Comparison of ENCODE assay signal across 10 cellular contexts in the genomic region with DNA sequence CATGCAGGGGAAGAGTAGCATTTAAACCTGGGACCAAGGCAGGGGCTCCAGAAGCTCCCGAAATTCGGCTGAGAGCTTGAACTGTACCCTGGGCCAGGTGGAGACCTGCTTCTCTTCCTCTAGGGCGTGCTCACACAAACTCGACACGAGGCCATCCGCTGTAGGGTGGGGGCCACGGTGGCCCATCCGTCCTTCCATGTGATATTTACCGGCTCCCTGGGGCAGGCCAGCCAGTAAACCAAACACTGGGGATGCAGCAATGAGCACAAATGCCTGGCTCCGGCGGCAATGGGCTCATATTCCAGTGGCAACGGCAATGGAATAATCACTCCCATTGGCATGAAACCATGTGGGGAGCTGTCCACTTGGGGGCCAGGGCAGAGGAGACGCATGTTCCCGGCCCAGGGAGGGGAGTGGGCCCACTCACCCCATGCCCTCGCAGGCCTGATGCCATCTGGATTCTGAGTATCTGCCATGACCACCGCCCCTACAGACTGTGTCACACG. TPM values are rescaled to one million over a fixed set of nuclear protein-coding genes. Genes with fewer than 3 reads are reported as not detected.
DNase-seq lines count a peak whose midpoint lies in the region; ATAC-seq and TF ChIP-seq lines count a peak whose summit lies in the region.
"Had no signal": no experiment of that assay in that cellular context is flagged by ENCODE, and none has a peak within 500 bp of the region (broad histone marks: within the 10 kb centered on the region; RNA-seq: fewer than 3 reads in every experiment).

No MANE protein-coding gene starts in this region.

- intact Hi-C loops in thyroid gland (cut with DNase I), result no loop called here

- H3K36me3 ChIP-seq in effector memory CD4-positive, alpha-beta T cell (ENCODE audit: control insufficient read depth, insufficient read depth, low read length), result peaks cover 21% of the 10 kb centered on the region
- peaks cover 2 to 5% of the 10 kb centered on the region in 2 donors for H3K36me3 ChIP-seq in muscle layer of duodenum (ENCODE audit: control insufficient read depth in 1 of 2, insufficient read depth in 2 of 2, low read length in 2 of 2)
- peaks cover 0 to 2% of the 10 kb centered on the region in 2 donors for H3K36me3 ChIP-seq in thyroid gland

- CTCF ChIA-PET in RWPE1 (lab: Yijun Ruan, JAX), result interaction anchor here (1.0 kb wide), 1 partner anchor 14 kb away, joined by 3 read pairs; no protein-coding TSS in a partner anchor

- H3K4me3 ChIP-seq in effector memory CD4-positive, alpha-beta T cell (ENCODE audit: insufficient read depth, low read depth, low read length, poor library complexity, severe bottlenecking), result no peak overlapping the region
- H3K4me3 ChIP-seq in muscle layer of duodenum (ENCODE audit: low read depth in 1 of 2, low read length in 2 of 2), result peak overlapping the region; percentile 30 to 40
- H3K4me3 ChIP-seq in thyroid gland (replicated peaks in 1 of 3), result no peak overlapping the region

- H3K27me3 ChIP-seq in effector memory CD4-positive, alpha-beta T cell (replicated peaks; ENCODE audit: control insufficient read depth, insufficient read depth, low read length, poor library complexity, severe bottlenecking), result no peaks in the 10 kb centered on the region
- no peaks in the 10 kb centered on the region for H3K27me3 ChIP-seq in muscle layer of duodenum (ENCODE audit: low read depth, low read length)
- H3K27me3 ChIP-seq in thyroid gland, result no peaks in the 10 kb centered on the region

- TF ChIP-seq POLR2A in thyroid gland (IDR thresholded peaks at IDR 0.05), result no peak
- TF ChIP-seq POLR2A in erythroblast (IDR thresholded peaks at IDR 0.05; ENCODE audit: low read length), result no peak

- POLR2A ChIA-PET in RWPE1 (lab: Yijun Ruan, JAX; ENCODE audit: low non-redundant PET), result no interaction called here

- H3K27ac ChIP-seq in RWPE1 (peak overlapping the region; percentile 99), muscle layer of duodenum (ENCODE audit: low read length) (peak overlapping the region; percentile 78), thyroid gland (peak overlapping the region; percentile 13 to 84 (median 71))
- H3K27ac ChIP-seq in effector memory CD4-positive, alpha-beta T cell (ENCODE audit: insufficient read depth, low read length, poor library complexity, severe bottlenecking), result peak overlapping the region; percentile 28
- H3K27ac ChIP-seq: SK-N-MC had no signal

- DNase-seq in RWPE1 (ENCODE audit: low spot score) (no peak), thyroid gland (no peak), NCI-H1105 treated with DMSO at 0.1 percent for 48 hours (lab: John Stamatoyannopoulos, UW) (no peak), erythroblast (lab: John Stamatoyannopoulos, UW) (no peak)
- DNase-seq in effector memory CD4-positive, alpha-beta T cell, result no peak
- DNase-seq: activated CD4-positive, alpha-beta memory T cell treated with anti-CD3 and anti-CD28 coated beads for 36 hours; NCI-H1694 treated with DMSO at 0.1 percent for 48 hours had no signal

- H3K4me1 ChIP-seq in effector memory CD4-positive, alpha-beta T cell (ENCODE audit: control insufficient read depth, insufficient read depth, low read length, poor library complexity, severe bottlenecking), result peaks cover 16% of the 10 kb centered on the region
- H3K4me1 ChIP-seq in muscle layer of duodenum (ENCODE audit: control insufficient read depth in 1 of 2, insufficient read depth in 2 of 2, low read length in 2 of 2) (peaks cover 28 to 65% of the 10 kb centered on the region in 2 donors), thyroid gland (peaks cover 42 to 63% of the 10 kb centered on the region in 2 donors)

- ATAC-seq in GM19455 (IDR thresholded peaks at IDR 0.05; ENCODE audit: unreplicated experiment), result no peak

- TF ChIP-seq CTCF in RWPE1 (conservative IDR thresholded peaks at IDR 0.05; ENCODE audit: low read depth) (no peak), thyroid gland (IDR thresholded peaks at IDR 0.05) (no peak)

- 47 to 74% methylated on average over 7 to 9 of the region's 17 CpGs for WGBS in thyroid gland, 2 donors

- H3K9me3 ChIP-seq in effector memory CD4-positive, alpha-beta T cell (ENCODE audit: control insufficient read depth, low read length), result no peaks in the 10 kb centered on the region
- H3K9me3 ChIP-seq in muscle layer of duodenum (ENCODE audit: control insufficient read depth in 1 of 2, low read length in 2 of 2) (no peaks in the 10 kb centered on the region), thyroid gland (no peaks in the 10 kb centered on the region)

RNA-seq across cellular contexts. Expression of a gene that starts 10.8 kb away (rescaled TPM):
- total RNA-seq in thyroid gland, result 10 to 100 TPM; 33.1 to 42.4 (median 36.7) TPM

RNA-seq across cellular contexts. Expression of a gene that starts 12.9 kb away (rescaled TPM):
- 1 to 10 TPM; 4.1 to 5.1 (median 4.4) TPM for total RNA-seq in thyroid gland

RNA-seq across cellular contexts. Expression of a gene that starts 46.2 kb away (rescaled TPM):
- total RNA-seq in thyroid gland, result 10 to 100 TPM in 2 of 4 donors, 1 to 10 TPM in 2; 5.6 to 10.5 (median 9.3) TPM

RNA-seq across cellular contexts. Expression of a gene that starts 50.9 kb away (rescaled TPM):
- total RNA-seq in thyroid gland, result 10 to 100 TPM; 12.1 to 50.6 (median 29.7) TPM

Comparison
In these comparisons a context has a peak if more than half of its experiments do, and no peak if none do; other contexts are left out.
1. H3K27ac ChIP-seq: peak in every context shown above with its lines; median percentile 99 in RWPE1; 78 in muscle layer of duodenum; 71 in thyroid gland; 28 in effector memory CD4-positive, alpha-beta T cell.
2. H3K4me3 ChIP-seq: peak in muscle layer of duodenum (2 of 2); none in effector memory CD4-positive, alpha-beta T cell (single experiment) and thyroid gland (0 of 3).